Comparison of ENCODE assay signal across 1 cellular context in genomic region chr9:16031486-16031885, GRCh38.
TF ChIP-seq lines count a peak whose summit lies in the region.

No MANE protein-coding gene starts in this region.

TF ChIP-seq in H1, 55 proteins besides CTCF, POLR2A, EP300 and RAD21:
- TF ChIP-seq TCF12 (IDR thresholded peaks at IDR 0.05; ENCODE audit: low read depth, low read length) = 0 out of 2 replicates have a peak, but pooled peaks have one; percentile 56
- TF ChIP-seq EZH2 (IDR thresholded peaks at IDR 0.05; ENCODE audit: low read depth, low read length, severe bottlenecking) = no peak
TF ChIP-seq in H1: peak in this region for 1.
